Comparison of ENCODE assay signal across 8 cellular contexts in genomic region chr5:72816297-72817075, GRCh38. TPM values are rescaled to one million over a fixed set of nuclear protein-coding genes. Genes with fewer than 3 reads are reported as not detected.
DNase-seq lines count a peak whose midpoint lies in the region; ATAC-seq, FAIRE-seq and TF ChIP-seq lines count a peak whose summit lies in the region.

TSS of gene TNPO1 (plus strand) at chr5:72816661. CDS start at chr5:72816738, 77 bp downstream.

- H2AFZ ChIP-seq in HepG2 (ENCODE audit: low read length) = peak within 1 kb of the TSS; percentile 54

- TF ChIP-seq POLR2A in HepG2 (IDR thresholded peaks at IDR 0.05; ENCODE audit: insufficient read depth in 1 of 2, low read depth in 2 of 2, low read length in 2 of 2) = peak in 1 of 2 experiments; percentile 85; a peak in 3 of 4 replicates

- peak; percentile 73 for DNase-seq in GM19238 (ENCODE audit: insufficient read length, low spot score)
- peak; percentile 85 for DNase-seq in NCI-H526 treated with DMSO at 0.1 percent for 48 hours (lab: John Stamatoyannopoulos, UW)
- peak; percentile 84 to 87 for DNase-seq in activated CD4-positive, alpha-beta T cell treated with anti-CD3 and anti-CD28 coated beads, Interleukin-2, amount 50 U/mL, for 48 hours
- DNase-seq in dermis blood vessel endothelial cell = peak; percentile 95
- peak; percentile 77 for DNase-seq in HepG2 (ENCODE audit: low spot score)
- DNase-seq in stimulated activated CD4-positive, alpha-beta T cell treated with anti-CD3 and anti-CD28 coated beads, Interleukin-2, amount 100 ng/mL, for 48 hours = peak; percentile 73 to 78

- BruUV-seq in HepG2 (replicated peaks; lab: Mats Ljungman, UMichigan) = no TSS peak

- H3K4me1 ChIP-seq in BLaER1 (peaks cover 26% of the 10 kb centered on the region), HepG2 (ENCODE audit: insufficient read depth, low read length) (peaks cover 22% of the 10 kb centered on the region)

- no peak for TF ChIP-seq CTCF in HepG2 (CRISPR knock-in tag; IDR thresholded peaks at IDR 0.05)

- POLR2A ChIA-PET in HepG2 (lab: Yijun Ruan, JAX) = interaction anchor here (1.2 kb wide), 1 partner anchor 33 kb away, joined by 5 read pairs; no protein-coding TSS in a partner anchor

- H4K20me1 ChIP-seq in BLaER1 (peaks cover 25% of the 10 kb centered on the region), HepG2 (ENCODE audit: insufficient read depth, low read length) (no peaks in the 10 kb centered on the region)

- H3K79me2 ChIP-seq in HepG2 (ENCODE audit: insufficient read depth, low read length) = no peaks in the 10 kb centered on the region

- H3K27ac ChIP-seq in BLaER1 (peak within 1 kb of the TSS; percentile 96), HepG2 (ENCODE audit: extremely low read length, insufficient read depth, low read length) (peak within 1 kb of the TSS; percentile 65)

- H3K4me3 ChIP-seq in BLaER1 (peak within 1 kb of the TSS; percentile 78), HepG2 (replicated peaks in 1 of 3; ENCODE audit: insufficient read depth in 1 of 3, low read depth in 2 of 3, low read length in 3 of 3) (peak within 1 kb of the TSS; percentile 85 to 87 (median 87))

- H3K9me3 ChIP-seq in BLaER1 = no peaks in the 10 kb centered on the region
- H3K9me3 ChIP-seq in HepG2 (ENCODE audit: low read length) = no peaks in the 10 kb centered on the region

- H3K4me2 ChIP-seq in BLaER1 = peak within 1 kb of the TSS; percentile 93
- H3K4me2 ChIP-seq in HepG2 (ENCODE audit: low read depth, low read length) = peak within 1 kb of the TSS; percentile 98

- H3K36me3 ChIP-seq in BLaER1 (no peaks in the 10 kb centered on the region), HepG2 (replicated peaks in 1 of 2; ENCODE audit: control insufficient read depth in 1 of 2, insufficient read depth in 2 of 2, low read length in 2 of 2) (no peaks in the 10 kb centered on the region)

- ATAC-seq in HG03439 (IDR thresholded peaks at IDR 0.05; ENCODE audit: unreplicated experiment) (peak; percentile 87), HepG2 (peak; percentile 94)

- no peaks in the 10 kb centered on the region for H3K27me3 ChIP-seq in BLaER1
- H3K27me3 ChIP-seq in HepG2 (ENCODE audit: control insufficient read depth in 1 of 2, insufficient read depth in 2 of 2, low read length in 2 of 2) = peaks cover 0 to 2% of the 10 kb centered on the region in 2 experiments; a peak in 1 of 5 replicates

- intact Hi-C loops in HepG2 (cut with micrococcal nuclease; ENCODE audit: unreplicated experiment) = loop anchor here (1.0 kb wide), 1 partner anchor 49 kb away; no protein-coding TSS in a partner anchor

- WGBS in HepG2 (ENCODE audit: low lambda C conversion rate) = 0% methylated on average over 16 of the region's 93 CpGs

- H3K9ac ChIP-seq in BLaER1 (peak within 1 kb of the TSS; percentile 97), HepG2 (ENCODE audit: insufficient read depth, low read depth, low read length) (peak within 1 kb of the TSS; percentile 75)

- CTCF ChIA-PET in HepG2 (lab: Yijun Ruan, JAX; ENCODE audit: low intra/inter-chr PET ratio, low total read pairs) = no interaction called here

- in situ Hi-C loops in HepG2 (cut with HindIII; ENCODE audit: extremely low pct_ligation_motif_present, low pct_unique_long_range_greater_than_20kb) = loop anchor here (5.0 to 10.0 kb wide), 2 partner anchors 204 to 452 kb away; no protein-coding TSS in a partner anchor

- TF ChIP-seq RAD21 in HepG2 (CRISPR knock-in tag; IDR thresholded peaks at IDR 0.05) = peak; percentile 45

- TF ChIP-seq EP300 in HepG2 (IDR thresholded peaks at IDR 0.05; ENCODE audit: low read depth in 2 of 2, low read length in 2 of 2) (no peak), HepG2 (CRISPR knock-in tag; IDR thresholded peaks at IDR 0.05; ENCODE audit: borderline replicate concordance) (no peak)

- FAIRE-seq in HepG2 (lab: Jason Lieb, UNC) = no peak

TF ChIP-seq in HepG2, 621 proteins besides CTCF, POLR2A, EP300 and RAD21 (continues in another document):
- no peak for TF ChIP-seq TAF15 (IDR thresholded peaks at IDR 0.05; ENCODE audit: low read depth, low read length, poor library complexity, severe bottlenecking)
- TF ChIP-seq ZNF331 (CRISPR knock-in tag; IDR thresholded peaks at IDR 0.05) = no peak; the same call in none of the 2 replicates
- no peak for TF ChIP-seq ZBTB7A (CRISPR knock-in tag; IDR thresholded peaks at IDR 0.05)
- peak; percentile 40 for TF ChIP-seq NR2C2 (CRISPR knock-in tag; IDR thresholded peaks at IDR 0.05; ENCODE audit: borderline replicate concordance)
- TF ChIP-seq MAF1 (CRISPR knock-in tag; IDR thresholded peaks at IDR 0.05; ENCODE audit: borderline replicate concordance) = 0 out of 2 replicates have a peak, but pooled peaks have one; percentile 47
- TF ChIP-seq, protein P1, sequence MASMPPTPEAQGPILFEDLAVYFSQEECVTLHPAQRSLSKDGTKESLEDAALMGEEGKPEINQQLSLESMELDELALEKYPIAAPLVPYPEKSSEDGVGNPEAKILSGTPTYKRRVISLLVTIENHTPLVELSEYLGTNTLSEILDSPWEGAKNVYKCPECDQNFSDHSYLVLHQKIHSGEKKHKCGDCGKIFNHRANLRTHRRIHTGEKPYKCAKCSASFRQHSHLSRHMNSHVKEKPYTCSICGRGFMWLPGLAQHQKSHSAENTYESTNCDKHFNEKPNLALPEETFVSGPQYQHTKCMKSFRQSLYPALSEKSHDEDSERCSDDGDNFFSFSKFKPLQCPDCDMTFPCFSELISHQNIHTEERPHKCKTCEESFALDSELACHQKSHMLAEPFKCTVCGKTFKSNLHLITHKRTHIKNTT (CRISPR knock-in tag; IDR thresholded peaks at IDR 0.05) = no peak
- TF ChIP-seq ZKSCAN5 (CRISPR knock-in tag; IDR thresholded peaks at IDR 0.05) = no peak
- peak; percentile 14; the same call in 1 of the 2 replicates for TF ChIP-seq FOXA3 (CRISPR knock-in tag; IDR thresholded peaks at IDR 0.05)
- 0 out of 2 replicates have a peak, but pooled peaks have one; percentile 58 for TF ChIP-seq DRAP1 (CRISPR knock-in tag; IDR thresholded peaks at IDR 0.05)
- TF ChIP-seq SMC3 (IDR thresholded peaks at IDR 0.05; ENCODE audit: low read length) = no peak
- TF ChIP-seq RORA (CRISPR knock-in tag; IDR thresholded peaks at IDR 0.05) = no peak

RNA-seq across cellular contexts. Expression of gene TNPO1, which starts in this region (rescaled TPM):
- total RNA-seq in dermis blood vessel endothelial cell = 475 and 624 TPM in 2 replicates
- 123 and 199 TPM in 2 replicates for total RNA-seq in HepG2 (2016; rRNA removed; fragmentation: Illumina TruSeq; extraction: Trizol)
- total RNA-seq in HepG2 (2016; cell fraction: cytosol; rRNA removed; fragmentation: Illumina TruSeq; extraction: Trizol; ENCODE audit: low read depth) = 12.5 and 18.3 TPM in 2 replicates
- 120 and 193 TPM in 2 replicates for total RNA-seq in HepG2 (2016; cell fraction: insoluble cytoplasmic fraction; rRNA removed; fragmentation: Illumina TruSeq; extraction: Trizol)
- 36.3 and 37.6 TPM in 2 replicates for total RNA-seq in HepG2 (2016; cell fraction: membrane; rRNA removed; fragmentation: Illumina TruSeq; extraction: Trizol)
- total RNA-seq in HepG2 (2016; cell fraction: nucleus; rRNA removed; fragmentation: Illumina TruSeq; extraction: Trizol) = 104 and 105 TPM in 2 replicates
- 23.6 and 26.7 TPM in 2 replicates for polyA plus RNA-seq in HepG2 (2011; rRNA removed)
- 15.8 and 21.4 TPM in 2 replicates for polyA plus RNA-seq in HepG2 (2011; cell fraction: cytosol; rRNA removed)
- 15.7 and 22.1 TPM in 2 replicates for polyA plus RNA-seq in HepG2 (2011; cell fraction: nucleus; rRNA removed)
- 32.9 and 35.1 TPM in 2 replicates for polyA plus RNA-seq in HepG2 (2012)
- polyA plus RNA-seq in HepG2 (2016; cell fraction: cytosol; fragmentation: Illumina TruSeq; extraction: Trizol; ENCODE audit: low read depth) = 4.2 and 4.5 TPM in 2 replicates
- 76.4 and 89.4 TPM in 2 replicates for polyA plus RNA-seq in HepG2 (2016; cell fraction: insoluble cytoplasmic fraction; fragmentation: Illumina TruSeq; extraction: Trizol; ENCODE audit: low read depth)
- 11.3 and 11.6 TPM in 2 replicates for polyA plus RNA-seq in HepG2 (2016; cell fraction: membrane; fragmentation: Illumina TruSeq; extraction: Trizol; ENCODE audit: low read depth)
- polyA plus RNA-seq in HepG2 (2016; cell fraction: nucleus; fragmentation: Illumina TruSeq; extraction: Trizol; ENCODE audit: insufficient read depth, low read depth) = 50.1 and 51.5 TPM in 2 replicates
- 94.2 and 347 TPM in 2 replicates for polyA minus RNA-seq in HepG2 (2011; rRNA and poly(A)+ RNA removed; ENCODE audit: low replicate concordance)
- polyA minus RNA-seq in HepG2 (2011; cell fraction: cytosol; rRNA and poly(A)+ RNA removed) = 77.6 and 113 TPM in 2 replicates
- 126 and 154 TPM in 2 replicates for polyA minus RNA-seq in HepG2 (2011; cell fraction: nucleus; rRNA and poly(A)+ RNA removed)

Comparison
In these comparisons a context has a peak if more than half of its experiments do, and no peak if none do; other contexts are left out.
1. Peak in every context shown above with its lines: DNase-seq, ATAC-seq, H3K4me3 ChIP-seq and H3K27ac ChIP-seq.